In the genomic region with DNA sequence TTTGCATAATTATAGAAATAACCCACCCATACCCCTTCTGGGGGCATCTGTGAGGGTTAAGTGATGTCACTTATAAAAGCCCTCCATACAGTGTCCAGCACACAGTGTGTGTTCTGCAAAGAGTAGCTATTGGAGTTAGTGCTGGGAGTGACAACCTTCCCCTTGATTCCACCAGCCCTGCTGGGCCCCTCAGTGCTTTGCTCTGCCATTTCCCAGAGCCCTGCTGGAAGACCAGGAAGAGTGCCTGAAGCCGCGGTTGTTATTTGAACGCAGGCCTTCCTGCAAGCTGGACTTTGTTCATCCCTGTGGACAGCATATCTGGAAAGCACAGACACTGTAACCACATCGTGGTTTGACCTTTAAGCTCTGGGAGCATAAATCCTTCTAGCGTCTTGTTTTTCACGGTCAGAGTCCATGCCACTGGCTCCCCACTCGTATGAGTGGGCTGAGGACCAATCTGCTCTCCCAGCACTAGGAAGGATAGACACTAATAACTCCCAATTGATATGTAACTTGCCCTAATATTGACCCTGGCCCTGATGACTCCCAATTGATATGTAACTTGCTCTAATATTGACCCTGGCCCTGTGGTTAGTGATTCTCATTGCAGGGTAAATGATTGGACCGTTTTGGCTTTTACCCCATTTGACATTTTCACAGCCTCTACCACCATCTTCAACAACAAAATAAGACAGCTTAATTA, we compare ENCODE assay signal across 1 cellular context.
TF ChIP-seq lines count a peak whose summit lies in the region.

No MANE protein-coding gene starts in this region.

TF ChIP-seq in HepG2, 621 proteins besides CTCF, POLR2A, EP300 and RAD21 (continued from another document and continues in another):
- TF ChIP-seq, protein P1, sequence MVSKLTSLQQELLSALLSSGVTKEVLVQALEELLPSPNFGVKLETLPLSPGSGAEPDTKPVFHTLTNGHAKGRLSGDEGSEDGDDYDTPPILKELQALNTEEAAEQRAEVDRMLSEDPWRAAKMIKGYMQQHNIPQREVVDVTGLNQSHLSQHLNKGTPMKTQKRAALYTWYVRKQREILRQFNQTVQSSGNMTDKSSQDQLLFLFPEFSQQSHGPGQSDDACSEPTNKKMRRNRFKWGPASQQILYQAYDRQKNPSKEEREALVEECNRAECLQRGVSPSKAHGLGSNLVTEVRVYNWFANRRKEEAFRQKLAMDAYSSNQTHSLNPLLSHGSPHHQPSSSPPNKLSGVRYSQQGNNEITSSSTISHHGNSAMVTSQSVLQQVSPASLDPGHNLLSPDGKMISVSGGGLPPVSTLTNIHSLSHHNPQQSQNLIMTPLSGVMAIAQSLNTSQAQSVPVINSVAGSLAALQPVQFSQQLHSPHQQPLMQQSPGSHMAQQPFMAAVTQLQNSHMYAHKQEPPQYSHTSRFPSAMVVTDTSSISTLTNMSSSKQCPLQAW (CRISPR knock-in tag; IDR thresholded peaks at IDR 0.05), result peak; percentile 80
- TF ChIP-seq, protein P2, sequence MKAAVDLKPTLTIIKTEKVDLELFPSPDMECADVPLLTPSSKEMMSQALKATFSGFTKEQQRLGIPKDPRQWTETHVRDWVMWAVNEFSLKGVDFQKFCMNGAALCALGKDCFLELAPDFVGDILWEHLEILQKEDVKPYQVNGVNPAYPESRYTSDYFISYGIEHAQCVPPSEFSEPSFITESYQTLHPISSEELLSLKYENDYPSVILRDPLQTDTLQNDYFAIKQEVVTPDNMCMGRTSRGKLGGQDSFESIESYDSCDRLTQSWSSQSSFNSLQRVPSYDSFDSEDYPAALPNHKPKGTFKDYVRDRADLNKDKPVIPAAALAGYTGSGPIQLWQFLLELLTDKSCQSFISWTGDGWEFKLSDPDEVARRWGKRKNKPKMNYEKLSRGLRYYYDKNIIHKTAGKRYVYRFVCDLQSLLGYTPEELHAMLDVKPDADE (CRISPR knock-in tag; IDR thresholded peaks at IDR 0.05), result no peak
- TF ChIP-seq ZBTB7A (CRISPR knock-in tag; IDR thresholded peaks at IDR 0.05) (peak; percentile 56), ZNF558 (CRISPR knock-in tag; IDR thresholded peaks at IDR 0.05; ENCODE audit: borderline replicate concordance) (no peak), LCORL (IDR thresholded peaks at IDR 0.05) (no peak), LCORL (CRISPR knock-in tag; IDR thresholded peaks at IDR 0.05) (peak; percentile 96), ZNF546 (CRISPR knock-in tag; conservative IDR thresholded peaks at IDR 0.05) (no peak; the same call in 1 of the 2 replicates), RELA (CRISPR knock-in tag; IDR thresholded peaks at IDR 0.05) (no peak), ZNF720 (CRISPR knock-in tag; IDR thresholded peaks at IDR 0.05) (no peak), MTF2 (CRISPR knock-in tag; IDR thresholded peaks at IDR 0.05; ENCODE audit: borderline replicate concordance) (peak; percentile 79; the same call in 1 of the 2 replicates), SP1 (IDR thresholded peaks at IDR 0.05) (no peak), SP1 (CRISPR knock-in tag; IDR thresholded peaks at IDR 0.05) (no peak), MED8 (CRISPR knock-in tag; IDR thresholded peaks at IDR 0.05; ENCODE audit: insufficient replicate concordance) (no peak), SALL1 (CRISPR knock-in tag; IDR thresholded peaks at IDR 0.05) (peak; percentile 99), ZNF350 (CRISPR knock-in tag; IDR thresholded peaks at IDR 0.05; ENCODE audit: borderline replicate concordance, low read depth) (peak; percentile 88), ZBTB1 (CRISPR knock-in tag; IDR thresholded peaks at IDR 0.05; ENCODE audit: borderline replicate concordance) (no peak), ELF4 (CRISPR knock-in tag; IDR thresholded peaks at IDR 0.05; ENCODE audit: borderline replicate concordance) (no peak), ZNF619 (CRISPR knock-in tag; IDR thresholded peaks at IDR 0.05) (no peak), ZNF761 (CRISPR knock-in tag; conservative IDR thresholded peaks at IDR 0.05) (0 out of 2 replicates have a peak, but pooled peaks have one; percentile 49), NFE2L2 (IDR thresholded peaks at IDR 0.05; ENCODE audit: low read length) (no peak), KLF9 (CRISPR knock-in tag; IDR thresholded peaks at IDR 0.05; ENCODE audit: low read depth) (no peak), GATAD2A (CRISPR knock-in tag; IDR thresholded peaks at IDR 0.05) (peak; percentile 94), MAFF (IDR thresholded peaks at IDR 0.05; ENCODE audit: low read depth, low read length) (no peak), ZNF510 (CRISPR knock-in tag; IDR thresholded peaks at IDR 0.05; ENCODE audit: low read depth) (no peak), AKAP8 (CRISPR knock-in tag; IDR thresholded peaks at IDR 0.05) (no peak), JUN (CRISPR knock-in tag; IDR thresholded peaks at IDR 0.05) (no peak), ZNF709 (CRISPR knock-in tag; IDR thresholded peaks at IDR 0.05) (no peak), ZNF773 (CRISPR knock-in tag; IDR thresholded peaks at IDR 0.05; ENCODE audit: borderline replicate concordance) (no peak), FOXM1 (CRISPR knock-in tag; IDR thresholded peaks at IDR 0.05) (peak; percentile 87; the same call in 1 of the 2 replicates), TCF12 (IDR thresholded peaks at IDR 0.05) (no peak), TCF12 (CRISPR knock-in tag; IDR thresholded peaks at IDR 0.05) (0 out of 2 replicates have a peak, but pooled peaks have one; percentile 41), ZNF230 (CRISPR knock-in tag; IDR thresholded peaks at IDR 0.05) (0 out of 2 replicates have a peak, but pooled peaks have one; percentile 19), PHF8 (CRISPR knock-in tag; IDR thresholded peaks at IDR 0.05) (peak; percentile 30; the same call in 1 of the 2 replicates), ZNF207 (IDR thresholded peaks at IDR 0.05; ENCODE audit: borderline replicate concordance) (no peak), YEATS4 (CRISPR knock-in tag; IDR thresholded peaks at IDR 0.05; ENCODE audit: borderline replicate concordance) (peak; percentile 89), ZEB1 (IDR thresholded peaks at IDR 0.05; ENCODE audit: insufficient replicate concordance, low read depth) (peak; percentile 60), SMARCC2 (IDR thresholded peaks at IDR 0.05) (no peak), CBX1 (IDR thresholded peaks at IDR 0.05; ENCODE audit: low read depth) (peak; percentile 89), ZNF17 (CRISPR knock-in tag; IDR thresholded peaks at IDR 0.05) (no peak)
- TF ChIP-seq, protein P3, sequence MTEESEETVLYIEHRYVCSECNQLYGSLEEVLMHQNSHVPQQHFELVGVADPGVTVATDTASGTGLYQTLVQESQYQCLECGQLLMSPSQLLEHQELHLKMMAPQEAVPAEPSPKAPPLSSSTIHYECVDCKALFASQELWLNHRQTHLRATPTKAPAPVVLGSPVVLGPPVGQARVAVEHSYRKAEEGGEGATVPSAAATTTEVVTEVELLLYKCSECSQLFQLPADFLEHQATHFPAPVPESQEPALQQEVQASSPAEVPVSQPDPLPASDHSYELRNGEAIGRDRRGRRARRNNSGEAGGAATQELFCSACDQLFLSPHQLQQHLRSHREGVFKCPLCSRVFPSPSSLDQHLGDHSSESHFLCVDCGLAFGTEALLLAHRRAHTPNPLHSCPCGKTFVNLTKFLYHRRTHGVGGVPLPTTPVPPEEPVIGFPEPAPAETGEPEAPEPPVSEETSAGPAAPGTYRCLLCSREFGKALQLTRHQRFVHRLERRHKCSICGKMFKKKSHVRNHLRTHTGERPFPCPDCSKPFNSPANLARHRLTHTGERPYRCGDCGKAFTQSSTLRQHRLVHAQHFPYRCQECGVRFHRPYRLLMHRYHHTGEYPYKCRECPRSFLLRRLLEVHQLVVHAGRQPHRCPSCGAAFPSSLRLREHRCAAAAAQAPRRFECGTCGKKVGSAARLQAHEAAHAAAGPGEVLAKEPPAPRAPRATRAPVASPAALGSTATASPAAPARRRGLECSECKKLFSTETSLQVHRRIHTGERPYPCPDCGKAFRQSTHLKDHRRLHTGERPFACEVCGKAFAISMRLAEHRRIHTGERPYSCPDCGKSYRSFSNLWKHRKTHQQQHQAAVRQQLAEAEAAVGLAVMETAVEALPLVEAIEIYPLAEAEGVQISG (CRISPR knock-in tag; IDR thresholded peaks at IDR 0.05), result peak; percentile 83
- TF ChIP-seq, protein P4, sequence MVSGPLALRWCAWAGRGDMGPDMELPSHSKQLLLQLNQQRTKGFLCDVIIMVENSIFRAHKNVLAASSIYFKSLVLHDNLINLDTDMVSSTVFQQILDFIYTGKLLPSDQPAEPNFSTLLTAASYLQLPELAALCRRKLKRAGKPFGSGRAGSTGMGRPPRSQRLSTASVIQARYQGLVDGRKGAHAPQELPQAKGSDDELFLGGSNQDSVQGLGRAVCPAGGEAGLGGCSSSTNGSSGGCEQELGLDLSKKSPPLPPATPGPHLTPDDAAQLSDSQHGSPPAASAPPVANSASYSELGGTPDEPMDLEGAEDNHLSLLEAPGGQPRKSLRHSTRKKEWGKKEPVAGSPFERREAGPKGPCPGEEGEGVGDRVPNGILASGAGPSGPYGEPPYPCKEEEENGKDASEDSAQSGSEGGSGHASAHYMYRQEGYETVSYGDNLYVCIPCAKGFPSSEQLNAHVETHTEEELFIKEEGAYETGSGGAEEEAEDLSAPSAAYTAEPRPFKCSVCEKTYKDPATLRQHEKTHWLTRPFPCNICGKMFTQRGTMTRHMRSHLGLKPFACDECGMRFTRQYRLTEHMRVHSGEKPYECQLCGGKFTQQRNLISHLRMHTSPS (CRISPR knock-in tag; IDR thresholded peaks at IDR 0.05; ENCODE audit: low read depth), result no peak
- TF ChIP-seq, protein P5, sequence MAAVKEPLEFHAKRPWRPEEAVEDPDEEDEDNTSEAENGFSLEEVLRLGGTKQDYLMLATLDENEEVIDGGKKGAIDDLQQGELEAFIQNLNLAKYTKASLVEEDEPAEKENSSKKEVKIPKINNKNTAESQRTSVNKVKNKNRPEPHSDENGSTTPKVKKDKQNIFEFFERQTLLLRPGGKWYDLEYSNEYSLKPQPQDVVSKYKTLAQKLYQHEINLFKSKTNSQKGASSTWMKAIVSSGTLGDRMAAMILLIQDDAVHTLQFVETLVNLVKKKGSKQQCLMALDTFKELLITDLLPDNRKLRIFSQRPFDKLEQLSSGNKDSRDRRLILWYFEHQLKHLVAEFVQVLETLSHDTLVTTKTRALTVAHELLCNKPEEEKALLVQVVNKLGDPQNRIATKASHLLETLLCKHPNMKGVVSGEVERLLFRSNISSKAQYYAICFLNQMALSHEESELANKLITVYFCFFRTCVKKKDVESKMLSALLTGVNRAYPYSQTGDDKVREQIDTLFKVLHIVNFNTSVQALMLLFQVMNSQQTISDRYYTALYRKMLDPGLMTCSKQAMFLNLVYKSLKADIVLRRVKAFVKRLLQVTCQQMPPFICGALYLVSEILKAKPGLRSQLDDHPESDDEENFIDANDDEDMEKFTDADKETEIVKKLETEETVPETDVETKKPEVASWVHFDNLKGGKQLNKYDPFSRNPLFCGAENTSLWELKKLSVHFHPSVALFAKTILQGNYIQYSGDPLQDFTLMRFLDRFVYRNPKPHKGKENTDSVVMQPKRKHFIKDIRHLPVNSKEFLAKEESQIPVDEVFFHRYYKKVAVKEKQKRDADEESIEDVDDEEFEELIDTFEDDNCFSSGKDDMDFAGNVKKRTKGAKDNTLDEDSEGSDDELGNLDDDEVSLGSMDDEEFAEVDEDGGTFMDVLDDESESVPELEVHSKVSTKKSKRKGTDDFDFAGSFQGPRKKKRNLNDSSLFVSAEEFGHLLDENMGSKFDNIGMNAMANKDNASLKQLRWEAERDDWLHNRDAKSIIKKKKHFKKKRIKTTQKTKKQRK (IDR thresholded peaks at IDR 0.05; ENCODE audit: low read length), result 0 out of 2 replicates have a peak, but pooled peaks have one; percentile 28
- TF ChIP-seq, protein P6, sequence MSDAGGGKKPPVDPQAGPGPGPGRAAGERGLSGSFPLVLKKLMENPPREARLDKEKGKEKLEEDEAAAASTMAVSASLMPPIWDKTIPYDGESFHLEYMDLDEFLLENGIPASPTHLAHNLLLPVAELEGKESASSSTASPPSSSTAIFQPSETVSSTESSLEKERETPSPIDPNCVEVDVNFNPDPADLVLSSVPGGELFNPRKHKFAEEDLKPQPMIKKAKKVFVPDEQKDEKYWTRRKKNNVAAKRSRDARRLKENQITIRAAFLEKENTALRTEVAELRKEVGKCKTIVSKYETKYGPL (CRISPR knock-in tag; IDR thresholded peaks at IDR 0.05), result no peak
- TF ChIP-seq, protein P7, sequence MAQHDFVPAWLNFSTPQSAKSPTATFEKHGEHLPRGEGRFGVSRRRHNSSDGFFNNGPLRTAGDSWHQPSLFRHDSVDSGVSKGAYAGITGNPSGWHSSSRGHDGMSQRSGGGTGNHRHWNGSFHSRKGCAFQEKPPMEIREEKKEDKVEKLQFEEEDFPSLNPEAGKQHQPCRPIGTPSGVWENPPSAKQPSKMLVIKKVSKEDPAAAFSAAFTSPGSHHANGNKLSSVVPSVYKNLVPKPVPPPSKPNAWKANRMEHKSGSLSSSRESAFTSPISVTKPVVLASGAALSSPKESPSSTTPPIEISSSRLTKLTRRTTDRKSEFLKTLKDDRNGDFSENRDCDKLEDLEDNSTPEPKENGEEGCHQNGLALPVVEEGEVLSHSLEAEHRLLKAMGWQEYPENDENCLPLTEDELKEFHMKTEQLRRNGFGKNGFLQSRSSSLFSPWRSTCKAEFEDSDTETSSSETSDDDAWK (CRISPR knock-in tag; IDR thresholded peaks at IDR 0.05), result no peak
- TF ChIP-seq, protein P8, sequence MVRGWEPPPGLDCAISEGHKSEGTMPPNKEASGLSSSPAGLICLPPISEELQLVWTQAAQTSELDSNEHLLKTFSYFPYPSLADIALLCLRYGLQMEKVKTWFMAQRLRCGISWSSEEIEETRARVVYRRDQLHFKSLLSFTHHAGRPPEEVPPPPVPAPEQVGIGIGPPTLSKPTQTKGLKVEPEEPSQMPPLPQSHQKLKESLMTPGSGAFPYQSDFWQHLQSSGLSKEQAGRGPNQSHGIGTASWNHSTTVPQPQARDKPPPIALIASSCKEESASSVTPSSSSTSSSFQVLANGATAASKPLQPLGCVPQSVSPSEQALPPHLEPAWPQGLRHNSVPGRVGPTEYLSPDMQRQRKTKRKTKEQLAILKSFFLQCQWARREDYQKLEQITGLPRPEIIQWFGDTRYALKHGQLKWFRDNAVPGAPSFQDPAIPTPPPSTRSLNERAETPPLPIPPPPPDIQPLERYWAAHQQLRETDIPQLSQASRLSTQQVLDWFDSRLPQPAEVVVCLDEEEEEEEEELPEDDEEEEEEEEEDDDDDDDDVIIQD (CRISPR knock-in tag; IDR thresholded peaks at IDR 0.05; ENCODE audit: low read depth), result peak; percentile 93
- TF ChIP-seq, protein P9, sequence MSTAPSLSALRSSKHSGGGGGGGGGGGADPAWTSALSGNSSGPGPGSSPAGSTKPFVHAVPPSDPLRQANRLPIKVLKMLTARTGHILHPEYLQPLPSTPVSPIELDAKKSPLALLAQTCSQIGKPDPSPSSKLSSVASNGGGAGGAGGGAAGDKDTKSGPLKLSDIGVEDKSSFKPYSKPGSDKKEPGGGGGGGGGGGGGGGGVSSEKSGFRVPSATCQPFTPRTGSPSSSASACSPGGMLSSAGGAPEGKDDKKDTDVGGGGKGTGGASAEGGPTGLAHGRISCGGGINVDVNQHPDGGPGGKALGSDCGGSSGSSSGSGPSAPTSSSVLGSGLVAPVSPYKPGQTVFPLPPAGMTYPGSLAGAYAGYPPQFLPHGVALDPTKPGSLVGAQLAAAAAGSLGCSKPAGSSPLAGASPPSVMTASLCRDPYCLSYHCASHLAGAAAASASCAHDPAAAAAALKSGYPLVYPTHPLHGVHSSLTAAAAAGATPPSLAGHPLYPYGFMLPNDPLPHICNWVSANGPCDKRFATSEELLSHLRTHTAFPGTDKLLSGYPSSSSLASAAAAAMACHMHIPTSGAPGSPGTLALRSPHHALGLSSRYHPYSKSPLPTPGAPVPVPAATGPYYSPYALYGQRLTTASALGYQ (CRISPR knock-in tag; IDR thresholded peaks at IDR 0.05), result peak; percentile 69
